1 cellular context compared by ENCODE assay signal in the genomic region with DNA sequence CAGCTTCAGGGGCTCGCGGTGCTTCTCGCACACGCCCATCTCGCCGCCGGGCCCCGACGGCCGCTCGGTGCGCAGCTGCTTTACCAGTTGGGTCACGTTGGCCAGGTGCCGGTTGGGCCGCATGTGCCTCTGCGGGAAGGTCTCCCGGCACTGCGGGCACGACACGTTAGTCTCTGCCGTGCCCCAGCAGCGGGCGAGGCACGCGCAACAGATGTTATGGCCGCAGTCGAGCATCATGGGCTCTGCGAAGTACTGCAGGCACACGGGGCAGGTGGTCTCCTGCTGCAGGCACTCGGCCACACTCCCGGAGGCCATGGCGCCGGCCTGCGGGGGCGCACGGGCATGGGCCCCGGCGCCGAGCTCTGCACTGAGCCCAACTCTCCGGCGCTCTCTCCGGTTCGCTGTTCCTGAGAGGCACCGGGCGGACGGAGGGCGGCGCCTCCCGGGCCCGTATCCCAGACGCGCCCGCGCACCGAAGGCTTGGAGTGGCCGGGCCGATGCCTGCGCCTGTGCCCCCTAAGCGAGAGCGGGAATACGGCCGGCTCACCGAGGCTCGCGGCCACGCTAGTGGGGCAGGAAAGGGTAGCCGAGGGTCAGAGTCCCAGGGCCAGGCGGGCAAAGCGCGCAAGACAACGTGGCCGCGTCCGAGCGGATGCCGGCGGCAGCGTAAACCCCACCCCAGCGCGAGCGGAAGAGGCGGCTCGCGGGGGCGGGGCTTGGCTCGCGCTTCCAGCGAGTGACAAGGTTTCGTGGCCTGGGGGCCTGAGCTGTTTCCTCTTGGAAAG.
TF ChIP-seq lines count a peak whose summit lies in the region.

A gene with protein sequence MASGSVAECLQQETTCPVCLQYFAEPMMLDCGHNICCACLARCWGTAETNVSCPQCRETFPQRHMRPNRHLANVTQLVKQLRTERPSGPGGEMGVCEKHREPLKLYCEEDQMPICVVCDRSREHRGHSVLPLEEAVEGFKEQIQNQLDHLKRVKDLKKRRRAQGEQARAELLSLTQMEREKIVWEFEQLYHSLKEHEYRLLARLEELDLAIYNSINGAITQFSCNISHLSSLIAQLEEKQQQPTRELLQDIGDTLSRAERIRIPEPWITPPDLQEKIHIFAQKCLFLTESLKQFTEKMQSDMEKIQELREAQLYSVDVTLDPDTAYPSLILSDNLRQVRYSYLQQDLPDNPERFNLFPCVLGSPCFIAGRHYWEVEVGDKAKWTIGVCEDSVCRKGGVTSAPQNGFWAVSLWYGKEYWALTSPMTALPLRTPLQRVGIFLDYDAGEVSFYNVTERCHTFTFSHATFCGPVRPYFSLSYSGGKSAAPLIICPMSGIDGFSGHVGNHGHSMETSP (minus strand): TSS at position 668 of the 785 bp plus-strand sequence. CDS start 353 bp downstream, at position 315.

TF ChIP-seq in HepG2, 621 proteins besides CTCF, POLR2A, EP300 and RAD21 (continued from another document and continues in another):
- TF ChIP-seq, protein P1, sequence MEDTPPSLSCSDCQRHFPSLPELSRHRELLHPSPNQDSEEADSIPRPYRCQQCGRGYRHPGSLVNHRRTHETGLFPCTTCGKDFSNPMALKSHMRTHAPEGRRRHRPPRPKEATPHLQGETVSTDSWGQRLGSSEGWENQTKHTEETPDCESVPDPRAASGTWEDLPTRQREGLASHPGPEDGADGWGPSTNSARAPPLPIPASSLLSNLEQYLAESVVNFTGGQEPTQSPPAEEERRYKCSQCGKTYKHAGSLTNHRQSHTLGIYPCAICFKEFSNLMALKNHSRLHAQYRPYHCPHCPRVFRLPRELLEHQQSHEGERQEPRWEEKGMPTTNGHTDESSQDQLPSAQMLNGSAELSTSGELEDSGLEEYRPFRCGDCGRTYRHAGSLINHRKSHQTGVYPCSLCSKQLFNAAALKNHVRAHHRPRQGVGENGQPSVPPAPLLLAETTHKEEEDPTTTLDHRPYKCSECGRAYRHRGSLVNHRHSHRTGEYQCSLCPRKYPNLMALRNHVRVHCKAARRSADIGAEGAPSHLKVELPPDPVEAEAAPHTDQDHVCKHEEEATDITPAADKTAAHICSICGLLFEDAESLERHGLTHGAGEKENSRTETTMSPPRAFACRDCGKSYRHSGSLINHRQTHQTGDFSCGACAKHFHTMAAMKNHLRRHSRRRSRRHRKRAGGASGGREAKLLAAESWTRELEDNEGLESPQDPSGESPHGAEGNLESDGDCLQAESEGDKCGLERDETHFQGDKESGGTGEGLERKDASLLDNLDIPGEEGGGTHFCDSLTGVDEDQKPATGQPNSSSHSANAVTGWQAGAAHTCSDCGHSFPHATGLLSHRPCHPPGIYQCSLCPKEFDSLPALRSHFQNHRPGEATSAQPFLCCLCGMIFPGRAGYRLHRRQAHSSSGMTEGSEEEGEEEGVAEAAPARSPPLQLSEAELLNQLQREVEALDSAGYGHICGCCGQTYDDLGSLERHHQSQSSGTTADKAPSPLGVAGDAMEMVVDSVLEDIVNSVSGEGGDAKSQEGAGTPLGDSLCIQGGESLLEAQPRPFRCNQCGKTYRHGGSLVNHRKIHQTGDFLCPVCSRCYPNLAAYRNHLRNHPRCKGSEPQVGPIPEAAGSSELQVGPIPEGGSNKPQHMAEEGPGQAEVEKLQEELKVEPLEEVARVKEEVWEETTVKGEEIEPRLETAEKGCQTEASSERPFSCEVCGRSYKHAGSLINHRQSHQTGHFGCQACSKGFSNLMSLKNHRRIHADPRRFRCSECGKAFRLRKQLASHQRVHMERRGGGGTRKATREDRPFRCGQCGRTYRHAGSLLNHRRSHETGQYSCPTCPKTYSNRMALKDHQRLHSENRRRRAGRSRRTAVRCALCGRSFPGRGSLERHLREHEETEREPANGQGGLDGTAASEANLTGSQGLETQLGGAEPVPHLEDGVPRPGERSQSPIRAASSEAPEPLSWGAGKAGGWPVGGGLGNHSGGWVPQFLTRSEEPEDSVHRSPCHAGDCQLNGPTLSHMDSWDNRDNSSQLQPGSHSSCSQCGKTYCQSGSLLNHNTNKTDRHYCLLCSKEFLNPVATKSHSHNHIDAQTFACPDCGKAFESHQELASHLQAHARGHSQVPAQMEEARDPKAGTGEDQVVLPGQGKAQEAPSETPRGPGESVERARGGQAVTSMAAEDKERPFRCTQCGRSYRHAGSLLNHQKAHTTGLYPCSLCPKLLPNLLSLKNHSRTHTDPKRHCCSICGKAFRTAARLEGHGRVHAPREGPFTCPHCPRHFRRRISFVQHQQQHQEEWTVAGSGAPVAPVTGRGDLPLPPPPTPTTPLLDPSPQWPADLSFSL (CRISPR knock-in tag; IDR thresholded peaks at IDR 0.05): no peak; the same call in 1 of the 2 replicates
- TF ChIP-seq ISX (CRISPR knock-in tag; conservative IDR thresholded peaks at IDR 0.05): 0 out of 2 replicates have a peak, but pooled peaks have one; percentile 10
- no peak for TF ChIP-seq PRPF4 (IDR thresholded peaks at IDR 0.05; ENCODE audit: low read depth, low read length, poor library complexity, severe bottlenecking)
- TF ChIP-seq, protein P2, sequence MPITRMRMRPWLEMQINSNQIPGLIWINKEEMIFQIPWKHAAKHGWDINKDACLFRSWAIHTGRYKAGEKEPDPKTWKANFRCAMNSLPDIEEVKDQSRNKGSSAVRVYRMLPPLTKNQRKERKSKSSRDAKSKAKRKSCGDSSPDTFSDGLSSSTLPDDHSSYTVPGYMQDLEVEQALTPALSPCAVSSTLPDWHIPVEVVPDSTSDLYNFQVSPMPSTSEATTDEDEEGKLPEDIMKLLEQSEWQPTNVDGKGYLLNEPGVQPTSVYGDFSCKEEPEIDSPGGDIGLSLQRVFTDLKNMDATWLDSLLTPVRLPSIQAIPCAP (CRISPR knock-in tag; IDR thresholded peaks at IDR 0.05; ENCODE audit: low read depth): peak; percentile 48; the same call in 1 of the 2 replicates
- peak; percentile 90 for TF ChIP-seq RBM39 (IDR thresholded peaks at IDR 0.05; ENCODE audit: low read depth, low read length, poor library complexity, severe bottlenecking)
- TF ChIP-seq, protein P3, sequence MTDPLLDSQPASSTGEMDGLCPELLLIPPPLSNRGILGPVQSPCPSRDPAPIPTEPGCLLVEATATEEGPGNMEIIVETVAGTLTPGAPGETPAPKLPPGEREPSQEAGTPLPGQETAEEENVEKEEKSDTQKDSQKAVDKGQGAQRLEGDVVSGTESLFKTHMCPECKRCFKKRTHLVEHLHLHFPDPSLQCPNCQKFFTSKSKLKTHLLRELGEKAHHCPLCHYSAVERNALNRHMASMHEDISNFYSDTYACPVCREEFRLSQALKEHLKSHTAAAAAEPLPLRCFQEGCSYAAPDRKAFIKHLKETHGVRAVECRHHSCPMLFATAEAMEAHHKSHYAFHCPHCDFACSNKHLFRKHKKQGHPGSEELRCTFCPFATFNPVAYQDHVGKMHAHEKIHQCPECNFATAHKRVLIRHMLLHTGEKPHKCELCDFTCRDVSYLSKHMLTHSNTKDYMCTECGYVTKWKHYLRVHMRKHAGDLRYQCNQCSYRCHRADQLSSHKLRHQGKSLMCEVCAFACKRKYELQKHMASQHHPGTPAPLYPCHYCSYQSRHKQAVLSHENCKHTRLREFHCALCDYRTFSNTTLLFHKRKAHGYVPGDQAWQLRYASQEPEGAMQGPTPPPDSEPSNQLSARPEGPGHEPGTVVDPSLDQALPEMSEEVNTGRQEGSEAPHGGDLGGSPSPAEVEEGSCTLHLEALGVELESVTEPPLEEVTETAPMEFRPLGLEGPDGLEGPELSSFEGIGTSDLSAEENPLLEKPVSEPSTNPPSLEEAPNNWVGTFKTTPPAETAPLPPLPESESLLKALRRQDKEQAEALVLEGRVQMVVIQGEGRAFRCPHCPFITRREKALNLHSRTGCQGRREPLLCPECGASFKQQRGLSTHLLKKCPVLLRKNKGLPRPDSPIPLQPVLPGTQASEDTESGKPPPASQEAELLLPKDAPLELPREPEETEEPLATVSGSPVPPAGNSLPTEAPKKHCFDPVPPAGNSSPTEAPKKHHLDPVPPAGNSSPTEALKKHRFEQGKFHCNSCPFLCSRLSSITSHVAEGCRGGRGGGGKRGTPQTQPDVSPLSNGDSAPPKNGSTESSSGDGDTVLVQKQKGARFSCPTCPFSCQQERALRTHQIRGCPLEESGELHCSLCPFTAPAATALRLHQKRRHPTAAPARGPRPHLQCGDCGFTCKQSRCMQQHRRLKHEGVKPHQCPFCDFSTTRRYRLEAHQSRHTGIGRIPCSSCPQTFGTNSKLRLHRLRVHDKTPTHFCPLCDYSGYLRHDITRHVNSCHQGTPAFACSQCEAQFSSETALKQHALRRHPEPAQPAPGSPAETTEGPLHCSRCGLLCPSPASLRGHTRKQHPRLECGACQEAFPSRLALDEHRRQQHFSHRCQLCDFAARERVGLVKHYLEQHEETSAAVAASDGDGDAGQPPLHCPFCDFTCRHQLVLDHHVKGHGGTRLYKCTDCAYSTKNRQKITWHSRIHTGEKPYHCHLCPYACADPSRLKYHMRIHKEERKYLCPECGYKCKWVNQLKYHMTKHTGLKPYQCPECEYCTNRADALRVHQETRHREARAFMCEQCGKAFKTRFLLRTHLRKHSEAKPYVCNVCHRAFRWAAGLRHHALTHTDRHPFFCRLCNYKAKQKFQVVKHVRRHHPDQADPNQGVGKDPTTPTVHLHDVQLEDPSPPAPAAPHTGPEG (CRISPR knock-in tag; IDR thresholded peaks at IDR 0.05): no peak
- TF ChIP-seq, protein P4, sequence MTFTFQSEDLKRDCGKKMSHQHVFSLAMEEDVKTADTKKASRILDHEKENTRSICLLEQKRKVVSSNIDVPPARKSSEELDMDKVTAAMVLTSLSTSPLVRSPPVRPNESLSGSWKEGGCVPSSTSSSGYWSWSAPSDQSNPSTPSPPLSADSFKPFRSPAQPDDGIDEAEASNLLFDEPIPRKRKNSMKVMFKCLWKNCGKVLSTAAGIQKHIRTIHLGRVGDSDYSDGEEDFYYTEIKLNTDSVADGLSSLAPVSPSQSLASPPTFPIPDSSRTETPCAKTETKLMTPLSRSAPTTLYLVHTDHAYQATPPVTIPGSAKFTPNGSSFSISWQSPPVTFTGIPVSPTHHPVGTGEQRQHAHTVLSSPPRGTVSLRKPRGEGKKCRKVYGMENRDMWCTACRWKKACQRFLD (CRISPR knock-in tag; IDR thresholded peaks at IDR 0.05; ENCODE audit: borderline replicate concordance): peak; percentile 94
- TF ChIP-seq ZNF619 (CRISPR knock-in tag; IDR thresholded peaks at IDR 0.05): no peak
- TF ChIP-seq ZNF605 (CRISPR knock-in tag; IDR thresholded peaks at IDR 0.05): peak; percentile 97
- 0 out of 2 replicates have a peak, but pooled peaks have one; percentile 7 for TF ChIP-seq ZNF101 (CRISPR knock-in tag; IDR thresholded peaks at IDR 0.05; ENCODE audit: borderline replicate concordance, low read depth)
- TF ChIP-seq MTF2 (CRISPR knock-in tag; IDR thresholded peaks at IDR 0.05; ENCODE audit: borderline replicate concordance): peak; percentile 74
- TF ChIP-seq NONO (IDR thresholded peaks at IDR 0.05): no peak
- TF ChIP-seq NONO (CRISPR knock-in tag; conservative IDR thresholded peaks at IDR 0.05): peak; percentile 96
- TF ChIP-seq DNMT3B (CRISPR knock-in tag; conservative IDR thresholded peaks at IDR 0.05): peak; percentile 67; the same call in 1 of the 2 replicates
- TF ChIP-seq FOXC1 (CRISPR knock-in tag; IDR thresholded peaks at IDR 0.05; ENCODE audit: borderline replicate concordance): peak; percentile 96
- TF ChIP-seq NR2F2 (IDR thresholded peaks at IDR 0.05; ENCODE audit: borderline replicate concordance, low read depth): no peak
- no peak for TF ChIP-seq TCF12 (IDR thresholded peaks at IDR 0.05)
- peak; percentile 84; the same call in 1 of the 2 replicates for TF ChIP-seq TCF12 (CRISPR knock-in tag; IDR thresholded peaks at IDR 0.05)
- peak; percentile 80; the same call in 1 of the 2 replicates for TF ChIP-seq ZNF558 (CRISPR knock-in tag; IDR thresholded peaks at IDR 0.05; ENCODE audit: borderline replicate concordance)
- peak; percentile 83 for TF ChIP-seq KAT7 (CRISPR knock-in tag; IDR thresholded peaks at IDR 0.05; ENCODE audit: borderline replicate concordance)
- TF ChIP-seq, protein P5, sequence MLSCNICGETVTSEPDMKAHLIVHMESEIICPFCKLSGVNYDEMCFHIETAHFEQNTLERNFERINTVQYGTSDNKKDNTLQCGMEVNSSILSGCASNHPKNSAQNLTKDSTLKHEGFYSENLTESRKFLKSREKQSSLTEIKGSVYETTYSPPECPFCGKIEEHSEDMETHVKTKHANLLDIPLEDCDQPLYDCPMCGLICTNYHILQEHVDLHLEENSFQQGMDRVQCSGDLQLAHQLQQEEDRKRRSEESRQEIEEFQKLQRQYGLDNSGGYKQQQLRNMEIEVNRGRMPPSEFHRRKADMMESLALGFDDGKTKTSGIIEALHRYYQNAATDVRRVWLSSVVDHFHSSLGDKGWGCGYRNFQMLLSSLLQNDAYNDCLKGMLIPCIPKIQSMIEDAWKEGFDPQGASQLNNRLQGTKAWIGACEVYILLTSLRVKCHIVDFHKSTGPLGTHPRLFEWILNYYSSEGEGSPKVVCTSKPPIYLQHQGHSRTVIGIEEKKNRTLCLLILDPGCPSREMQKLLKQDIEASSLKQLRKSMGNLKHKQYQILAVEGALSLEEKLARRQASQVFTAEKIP (CRISPR knock-in tag; IDR thresholded peaks at IDR 0.05; ENCODE audit: borderline replicate concordance): no peak
- TF ChIP-seq HIVEP1 (CRISPR knock-in tag; IDR thresholded peaks at IDR 0.05): peak; percentile 75
- TF ChIP-seq MBD4 (IDR thresholded peaks at IDR 0.05; ENCODE audit: borderline replicate concordance, low read length): no peak
- TF ChIP-seq, protein P6, sequence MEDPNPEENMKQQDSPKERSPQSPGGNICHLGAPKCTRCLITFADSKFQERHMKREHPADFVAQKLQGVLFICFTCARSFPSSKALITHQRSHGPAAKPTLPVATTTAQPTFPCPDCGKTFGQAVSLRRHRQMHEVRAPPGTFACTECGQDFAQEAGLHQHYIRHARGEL (CRISPR knock-in tag; IDR thresholded peaks at IDR 0.05): peak; percentile 84; the same call in 1 of the 2 replicates
- TF ChIP-seq, protein P7, sequence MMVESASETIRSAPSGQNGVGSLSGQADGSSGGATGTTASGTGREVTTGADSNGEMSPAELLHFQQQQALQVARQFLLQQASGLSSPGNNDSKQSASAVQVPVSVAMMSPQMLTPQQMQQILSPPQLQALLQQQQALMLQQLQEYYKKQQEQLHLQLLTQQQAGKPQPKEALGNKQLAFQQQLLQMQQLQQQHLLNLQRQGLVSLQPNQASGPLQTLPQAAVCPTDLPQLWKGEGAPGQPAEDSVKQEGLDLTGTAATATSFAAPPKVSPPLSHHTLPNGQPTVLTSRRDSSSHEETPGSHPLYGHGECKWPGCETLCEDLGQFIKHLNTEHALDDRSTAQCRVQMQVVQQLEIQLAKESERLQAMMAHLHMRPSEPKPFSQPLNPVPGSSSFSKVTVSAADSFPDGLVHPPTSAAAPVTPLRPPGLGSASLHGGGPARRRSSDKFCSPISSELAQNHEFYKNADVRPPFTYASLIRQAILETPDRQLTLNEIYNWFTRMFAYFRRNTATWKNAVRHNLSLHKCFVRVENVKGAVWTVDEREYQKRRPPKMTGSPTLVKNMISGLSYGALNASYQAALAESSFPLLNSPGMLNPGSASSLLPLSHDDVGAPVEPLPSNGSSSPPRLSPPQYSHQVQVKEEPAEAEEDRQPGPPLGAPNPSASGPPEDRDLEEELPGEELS (CRISPR knock-in tag; IDR thresholded peaks at IDR 0.05): 0 out of 2 replicates have a peak, but pooled peaks have one; percentile 26
- TF ChIP-seq, protein P8, sequence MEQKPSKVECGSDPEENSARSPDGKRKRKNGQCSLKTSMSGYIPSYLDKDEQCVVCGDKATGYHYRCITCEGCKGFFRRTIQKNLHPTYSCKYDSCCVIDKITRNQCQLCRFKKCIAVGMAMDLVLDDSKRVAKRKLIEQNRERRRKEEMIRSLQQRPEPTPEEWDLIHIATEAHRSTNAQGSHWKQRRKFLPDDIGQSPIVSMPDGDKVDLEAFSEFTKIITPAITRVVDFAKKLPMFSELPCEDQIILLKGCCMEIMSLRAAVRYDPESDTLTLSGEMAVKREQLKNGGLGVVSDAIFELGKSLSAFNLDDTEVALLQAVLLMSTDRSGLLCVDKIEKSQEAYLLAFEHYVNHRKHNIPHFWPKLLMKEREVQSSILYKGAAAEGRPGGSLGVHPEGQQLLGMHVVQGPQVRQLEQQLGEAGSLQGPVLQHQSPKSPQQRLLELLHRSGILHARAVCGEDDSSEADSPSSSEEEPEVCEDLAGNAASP (CRISPR knock-in tag; IDR thresholded peaks at IDR 0.05; ENCODE audit: borderline replicate concordance): no peak; the same call in 1 of the 2 replicates
